Comparison of ENCODE assay signal across 2 cellular contexts in genomic region chr16:69319826-69320730, GRCh38.
TF ChIP-seq lines count a peak whose summit lies in the region.

No MANE protein-coding gene starts in this region.

TF ChIP-seq in HEK293, 187 proteins besides CTCF, POLR2A, EP300 and RAD21:
- TF ChIP-seq ZNF341 (tag by site-specific recombination; IDR thresholded peaks at IDR 0.05; ENCODE audit: low read depth) (no peak), ZNF513 (tag by site-specific recombination; IDR thresholded peaks at IDR 0.05) (0 out of 2 replicates have a peak, but pooled peaks have one; percentile 10)

TF ChIP-seq in H1, 55 proteins besides CTCF, POLR2A, EP300 and RAD21:
- no peak for TF ChIP-seq RFX5 (IDR thresholded peaks at IDR 0.05; ENCODE audit: borderline replicate concordance, low read depth, low read length)
- no peak for TF ChIP-seq KDM5A (IDR thresholded peaks at IDR 0.05; ENCODE audit: low read length)
- no peak for TF ChIP-seq CEBPB (IDR thresholded peaks at IDR 0.05; ENCODE audit: low read depth, low read length)
- TF ChIP-seq CHD7 (IDR thresholded peaks at IDR 0.05; ENCODE audit: insufficient replicate concordance, low read length), result no peak
- TF ChIP-seq SP2 (IDR thresholded peaks at IDR 0.05; ENCODE audit: low read length), result no peak
TF ChIP-seq in H1: peak in this region for 0.
